12 cellular contexts compared by ENCODE assay signal in genomic region chr10:117411440-117412428, GRCh38. TPM values are rescaled to one million over a fixed set of nuclear protein-coding genes. Genes with fewer than 3 reads are reported as not detected.
DNase-seq lines count a peak whose midpoint lies in the region; TF ChIP-seq lines count a peak whose summit lies in the region.
"Had no signal": no experiment of that assay in that cellular context is flagged by ENCODE, and none has a peak within 500 bp of the region (broad histone marks: within the 10 kb centered on the region; RNA-seq: fewer than 3 reads in every experiment).

No MANE protein-coding gene starts in this region.

- no peak overlapping the region for H3K27ac ChIP-seq in RWPE1

- CTCF ChIA-PET in RWPE1 (lab: Yijun Ruan, JAX): interaction anchor here (1.0 kb wide), 1 partner anchor 31 kb away, joined by 3 read pairs; no protein-coding TSS in a partner anchor

- H3K27me3 ChIP-seq in BE2C: no peaks in the 10 kb centered on the region

- POLR2A ChIA-PET in RWPE1 (lab: Yijun Ruan, JAX; ENCODE audit: low non-redundant PET): no interaction called here

- no peak overlapping the region for H3K4me3 ChIP-seq in BE2C (ENCODE audit: low read depth, low read length)
- H3K4me3 ChIP-seq: lung had no signal

- H3K9me3 ChIP-seq in BE2C: no peaks in the 10 kb centered on the region; the same call in 1 of the 2 replicates

- no peaks in the 10 kb centered on the region for H3K36me3 ChIP-seq in BE2C

- peak; percentile 80 for DNase-seq in BE2C
- DNase-seq in GF-D8 (lab: John Stamatoyannopoulos, UW): peak; percentile 93
- DNase-seq in OCI-M1 (lab: John Stamatoyannopoulos, UW): peak; percentile 99
- peak; percentile 19 for DNase-seq in kidney glomerular epithelial cell (lab: John Stamatoyannopoulos, UW)
- DNase-seq in SIG-M5 treated with dmso at 0.1 percent for 504 hours (lab: John Stamatoyannopoulos, UW; ENCODE audit: unreplicated experiment): no peak
- no peak for DNase-seq in effector CD8-positive, alpha-beta T cell (lab: John Stamatoyannopoulos, UW)
- no peak for DNase-seq in COLO829 (ENCODE audit: low spot score)
- DNase-seq in RWPE1 (ENCODE audit: low spot score): no peak
- DNase-seq: DMS79; foreskin melanocyte; naive thymus-derived CD8-positive, alpha-beta T cell had no signal

- peaks cover 9% of the 10 kb centered on the region for H3K4me1 ChIP-seq in BE2C

- TF ChIP-seq CTCF in BE2C (IDR thresholded peaks at IDR 0.05; ENCODE audit: low read depth, low read length) (no peak), RWPE1 (conservative IDR thresholded peaks at IDR 0.05; ENCODE audit: low read depth) (no peak)

RNA-seq across cellular contexts. Expression of gene PDZD8, which starts 36.5 kb away (rescaled TPM):
- 33.5 TPM for polyA plus RNA-seq in BE2C (2012; ENCODE audit: insufficient read depth, insufficient read length, low read depth)

Comparison
In these comparisons a context has a peak if more than half of its experiments do, and no peak if none do; other contexts are left out.
1. DNase-seq: peak in BE2C (single experiment), GF-D8 (single experiment), OCI-M1 (single experiment) and kidney glomerular epithelial cell (single experiment); none in SIG-M5 treated with dmso at 0.1 percent for 504 hours (single experiment), effector CD8-positive, alpha-beta T cell (single experiment), COLO829 (single experiment) and RWPE1 (single experiment).